1 cellular context compared by ENCODE assay signal in genomic region chr1:161532876-161533563, GRCh38.
A peak's percentile ranks its signal among the peaks of the same experiment; 100 is the strongest.
TF ChIP-seq lines count a peak whose summit lies in the region.
"Not testable (repeated sequence)": the region's sequence is repeated elsewhere in the genome, so short reads cannot be mapped to it uniquely, and the experiment has no call there.

No MANE protein-coding gene starts in this region.

TF ChIP-seq in K562, 482 proteins besides CTCF, POLR2A, EP300 and RAD21:
- 0 out of 4 replicates have a peak, but pooled peaks of 1 of the 2 experiments have one; percentile 12 for TF ChIP-seq SRF (CRISPR knock-in tag; IDR thresholded peaks at IDR 0.05)
- TF ChIP-seq PKNOX1 (IDR thresholded peaks at IDR 0.05), result peak; percentile 30; the same call in 1 of the 2 replicates
- TF ChIP-seq MEIS2 (IDR thresholded peaks at IDR 0.05; ENCODE audit: partially characterized antibody), result peak; percentile 50
- peak; percentile 34; the same call in 1 of the 2 replicates for TF ChIP-seq SMAD4 (CRISPR knock-in tag; conservative IDR thresholded peaks at IDR 0.05)
- TF ChIP-seq ZNF175 (CRISPR knock-in tag; IDR thresholded peaks at IDR 0.05; ENCODE audit: low read depth), result 0 out of 2 replicates have a peak, but pooled peaks have one; percentile 16
- TF ChIP-seq ZNF766 (CRISPR knock-in tag; conservative IDR thresholded peaks at IDR 0.05), result 0 out of 2 replicates have a peak, but pooled peaks have one; percentile 10
- 0 out of 2 replicates have a peak, but pooled peaks have one; percentile 7 for TF ChIP-seq L3MBTL2 (IDR thresholded peaks at IDR 0.05)
- not testable (repeated sequence) for TF ChIP-seq NR2C2 (CRISPR knock-in tag; IDR thresholded peaks at IDR 0.05)
- 0 out of 2 replicates have a peak, but pooled peaks have one; percentile 25 for TF ChIP-seq NR2C2 (tag; IDR thresholded peaks at IDR 0.05)
- peak; percentile 81; the same call in 1 of the 2 replicates for TF ChIP-seq ZFX (CRISPR knock-in tag; IDR thresholded peaks at IDR 0.05)
